Comparison of ENCODE assay signal across 21 cellular contexts in genomic region chr5:80172067-80172690, GRCh38.
A peak's percentile ranks its signal among the peaks of the same experiment; 100 is the strongest.
DNase-seq lines count a peak whose midpoint lies in the region; ATAC-seq, FAIRE-seq and TF ChIP-seq lines count a peak whose summit lies in the region.
"Had no signal": no experiment of that assay in that cellular context is flagged by ENCODE, and none has a peak within 500 bp of the region (broad histone marks: within the 10 kb centered on the region; RNA-seq: fewer than 3 reads in every experiment).

No MANE protein-coding gene starts in this region.

- FAIRE-seq in frontal cortex (lab: Jason Lieb, UNC): no peak
- FAIRE-seq: H1, islet of Langerhans, RCC 7860 had no signal

- peaks cover 51% of the 10 kb centered on the region for H3K4me1 Mint-ChIP-seq in activated naive CD8-positive, alpha-beta T cell (ENCODE audit: low read depth)
- peaks cover 48% of the 10 kb centered on the region for H3K4me1 Mint-ChIP-seq in activated naive CD8-positive, alpha-beta T cell treated with anti-CD3 and anti-CD28 coated beads for 36 hours
- H3K4me1 Mint-ChIP-seq in mesothelial cell of epicardium: peaks cover 53% of the 10 kb centered on the region

- peak overlapping the region; percentile 7 to 79 (median 60) for H3K27ac ChIP-seq in adrenal gland
- H3K27ac ChIP-seq: hepatocyte, tibial artery had no signal

- no peaks in the 10 kb centered on the region for H3K9me3 ChIP-seq in adrenal gland (replicated peaks in 1 of 3)
- H3K9me3 ChIP-seq: tibial artery had no signal

- H3K27ac Mint-ChIP-seq in activated naive CD8-positive, alpha-beta T cell: peak overlapping the region; percentile 47
- no peak overlapping the region for H3K27ac Mint-ChIP-seq in activated naive CD8-positive, alpha-beta T cell treated with anti-CD3 and anti-CD28 coated beads for 36 hours
- H3K27ac Mint-ChIP-seq in mesothelial cell of epicardium: peak overlapping the region; percentile 92

- no peaks in the 10 kb centered on the region for H3K27me3 Mint-ChIP-seq in activated naive CD8-positive, alpha-beta T cell
- no peaks in the 10 kb centered on the region for H3K27me3 Mint-ChIP-seq in activated naive CD8-positive, alpha-beta T cell treated with anti-CD3 and anti-CD28 coated beads for 36 hours
- no peaks in the 10 kb centered on the region for H3K27me3 Mint-ChIP-seq in mesothelial cell of epicardium (ENCODE audit: low read depth)
- H3K27me3 Mint-ChIP-seq: activated CD4-positive, alpha-beta T cell treated with anti-CD3 and anti-CD28 coated beads for 36 hours had no signal

- peaks cover 0 to 20% of the 10 kb centered on the region in 2 donors for H3K36me3 ChIP-seq in adrenal gland (replicated peaks in 1 of 2)

- no peak for DNase-seq in activated naive CD8-positive, alpha-beta T cell treated with anti-CD3 and anti-CD28 coated beads for 36 hours
- peak in 2 of 7 donors; percentile 37 to 49 for DNase-seq in adrenal gland
- no peak for DNase-seq in mesothelial cell of epicardium (ENCODE audit: low spot score in 2 of 2, unreplicated experiment in 2 of 2)
- no peak for DNase-seq in frontal cortex (ENCODE audit: low spot score in 2 of 2)
- DNase-seq: ACHN; activated CD4-positive, alpha-beta T cell treated with anti-CD3 and anti-CD28 coated beads for 36 hours; activated T-cell treated with anti-CD3 and anti-CD28 coated beads, Interleukin-2, amount 50 U/mL, for 4 hours; DMS79 treated with DMSO at 0.1 percent for 48 hours; effector CD4-positive, alpha-beta T cell; NCI-H146; nephron progenitor cell; tibial artery had no signal

- H3K4me3 ChIP-seq in adrenal gland: no peak overlapping the region
- H3K4me3 ChIP-seq: hepatocyte, lung, tibial artery had no signal

- WGBS in adrenal gland, 4 donors: 60 to 75% (median 69%) methylated on average over 9 of the region's 9 CpGs

- H3K27me3 ChIP-seq in adrenal gland: no peaks in the 10 kb centered on the region
- H3K27me3 ChIP-seq: hepatocyte, tibial artery had no signal

- no peak for TF ChIP-seq POLR2A in adrenal gland (IDR thresholded peaks at IDR 0.05)

- no peak overlapping the region for H3K4me3 Mint-ChIP-seq in activated naive CD8-positive, alpha-beta T cell
- H3K4me3 Mint-ChIP-seq in activated naive CD8-positive, alpha-beta T cell treated with anti-CD3 and anti-CD28 coated beads for 36 hours: no peak overlapping the region
- no peak overlapping the region for H3K4me3 Mint-ChIP-seq in mesothelial cell of epicardium
- H3K4me3 Mint-ChIP-seq: activated CD4-positive, alpha-beta T cell treated with anti-CD3 and anti-CD28 coated beads for 36 hours; activated T-cell treated with anti-CD3 and anti-CD28 coated beads, Interleukin-2, amount 50 U/mL, for 4 hours had no signal

- ATAC-seq in GM19455 (IDR thresholded peaks at IDR 0.05; ENCODE audit: unreplicated experiment) (no peak), GM21786 (IDR thresholded peaks at IDR 0.05; ENCODE audit: unreplicated experiment) (no peak), HG02678 (IDR thresholded peaks at IDR 0.05; ENCODE audit: unreplicated experiment) (no peak)
- ATAC-seq: activated CD4-positive, alpha-beta T cell treated with anti-CD3 and anti-CD28 coated beads for 36 hours; activated T-cell treated with anti-CD3 and anti-CD28 coated beads, Interleukin-2, amount 50 U/mL, for 4 hours had no signal

- intact Hi-C loops in adrenal gland (cut with DNase I): loop anchor here in 1 of 2 donors (10.0 kb wide), 1 partner anchor 83 kb away; the partner anchor contains the start of gene SERINC5

- H3K9me3 Mint-ChIP-seq in activated naive CD8-positive, alpha-beta T cell (ENCODE audit: low read depth): no peaks in the 10 kb centered on the region
- H3K9me3 Mint-ChIP-seq in activated naive CD8-positive, alpha-beta T cell treated with anti-CD3 and anti-CD28 coated beads for 36 hours: no peaks in the 10 kb centered on the region
- no peaks in the 10 kb centered on the region for H3K9me3 Mint-ChIP-seq in mesothelial cell of epicardium
- H3K9me3 Mint-ChIP-seq: activated T-cell treated with anti-CD3 and anti-CD28 coated beads, Interleukin-2, amount 50 U/mL, for 4 hours; nephron progenitor cell had no signal

- peaks cover 26% of the 10 kb centered on the region for H3K36me3 Mint-ChIP-seq in activated naive CD8-positive, alpha-beta T cell
- peaks cover 49% of the 10 kb centered on the region for H3K36me3 Mint-ChIP-seq in activated naive CD8-positive, alpha-beta T cell treated with anti-CD3 and anti-CD28 coated beads for 36 hours
- peaks cover 31% of the 10 kb centered on the region for H3K36me3 Mint-ChIP-seq in mesothelial cell of epicardium

- H3K4me1 ChIP-seq in adrenal gland (replicated peaks in 1 of 2): peaks cover 33 to 37% of the 10 kb centered on the region in 2 donors
- H3K4me1 ChIP-seq: tibial artery had no signal

- TF ChIP-seq CTCF in adrenal gland (IDR thresholded peaks at IDR 0.05): no peak
- no peak for TF ChIP-seq CTCF in mesothelial cell of epicardium (IDR thresholded peaks at IDR 0.05; ENCODE audit: unreplicated experiment)
